25 cellular contexts compared by ENCODE assay signal in the genomic region with DNA sequence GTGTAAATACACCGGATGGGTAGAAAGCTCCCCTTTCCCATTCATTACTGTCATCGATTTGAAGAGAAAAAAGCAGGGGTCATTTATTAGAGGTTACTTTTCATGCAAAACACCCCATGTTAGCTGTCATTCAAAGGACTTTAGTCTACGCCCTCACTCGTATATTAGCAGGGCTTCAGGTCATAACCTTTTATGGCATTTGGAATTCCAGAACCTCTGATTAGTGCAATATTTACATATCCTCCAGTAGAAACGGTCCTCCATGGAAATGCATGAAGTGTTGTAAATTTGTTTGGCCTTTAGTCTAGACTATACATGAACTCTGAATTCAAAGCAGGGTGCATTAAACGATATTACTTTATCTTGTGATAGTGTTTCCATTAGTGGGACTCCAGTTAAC.
"Had no signal": no experiment of that assay in that cellular context is flagged by ENCODE, and none has a peak within 500 bp of the region (broad histone marks: within the 10 kb centered on the region; RNA-seq: fewer than 3 reads in every experiment).

No MANE protein-coding gene starts in this region.

- H3K36me3 ChIP-seq: colonic mucosa, esophagus muscularis mucosa, gastroesophageal sphincter, heart left ventricle, neural progenitor cell, prostate gland, right atrium auricular region, sigmoid colon, spleen, tibial artery had no signal

- H3K4me1 ChIP-seq: colonic mucosa, esophagus muscularis mucosa, foreskin keratinocyte, gastroesophageal sphincter, heart left ventricle, neural progenitor cell, prostate gland, right atrium auricular region, spleen, testis, tibial artery had no signal

- H3K4me3 ChIP-seq: colonic mucosa, esophagus muscularis mucosa, gastroesophageal sphincter, heart left ventricle, lung, mucosa of descending colon, neural progenitor cell, prostate gland, right atrium auricular region, sigmoid colon, spleen, testis, tibial artery had no signal

- H3K27ac ChIP-seq: colonic mucosa, epithelial cell of prostate, esophagus muscularis mucosa, foreskin keratinocyte, gastroesophageal sphincter, heart left ventricle, neural progenitor cell, prostate gland, right atrium auricular region, sigmoid colon, spleen, testis, tibial artery had no signal

- H3K4me2 ChIP-seq: neural progenitor cell had no signal

- H2AFZ ChIP-seq: neural progenitor cell had no signal

- FAIRE-seq: keratinocyte, urothelium cell line had no signal

- H3K9ac ChIP-seq: neural progenitor cell had no signal

- DNase-seq: colonic mucosa; effector CD8-positive, alpha-beta T cell; endodermal cell; foreskin keratinocyte; heart left ventricle; hippocampal formation; immature natural killer cell; mucosa of descending colon; naive B cell; sigmoid colon; spleen; stimulated activated CD4-positive, alpha-beta T cell treated with anti-CD3 and anti-CD28 coated beads, Interleukin-4, amount 100 ng/mL, for 4 hours; stimulated activated naive CD8-positive, alpha-beta T cell treated with anti-CD3 and anti-CD28 coated beads, Interleukin-15, Interleukin-2, amounts not matched to agents 100 U/mL and 50 U/mL, for 24 hours; substantia nigra; testis; tibial artery had no signal

- H3K27me3 ChIP-seq: colonic mucosa, esophagus muscularis mucosa, foreskin keratinocyte, gastroesophageal sphincter, neural progenitor cell, right atrium auricular region, sigmoid colon, spleen, testis had no signal

- H3K9me3 ChIP-seq: colonic mucosa, esophagus muscularis mucosa, gastroesophageal sphincter, heart left ventricle, mucosa of descending colon, prostate gland, right atrium auricular region, sigmoid colon, spleen, testis, tibial artery had no signal
